In the genomic region with DNA sequence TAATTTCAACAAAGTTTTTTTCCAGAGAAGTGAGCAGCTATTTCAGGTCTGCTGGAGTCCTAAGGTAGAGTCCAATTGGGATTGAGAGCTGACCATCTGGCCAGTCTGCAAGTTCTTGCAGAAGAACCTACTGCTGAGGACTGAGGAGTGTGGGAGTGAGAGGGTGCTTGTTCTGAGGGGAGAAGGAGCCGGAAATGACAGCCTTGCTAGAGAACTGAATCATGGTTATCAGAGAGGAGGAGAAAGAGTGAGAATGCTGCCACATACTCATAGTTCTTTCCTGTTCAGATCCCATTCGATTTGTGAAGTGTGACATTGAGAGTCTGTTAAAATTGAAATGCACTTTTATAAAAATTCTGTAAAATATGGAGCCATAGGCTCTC, we compare ENCODE assay signal across 9 cellular contexts.
DNase-seq lines count a peak whose midpoint lies in the region; ATAC-seq and TF ChIP-seq lines count a peak whose summit lies in the region.
"Had no signal": no experiment of that assay in that cellular context is flagged by ENCODE, and none has a peak within 500 bp of the region (broad histone marks: within the 10 kb centered on the region; RNA-seq: fewer than 3 reads in every experiment).

No MANE protein-coding gene starts in this region.

- no peak overlapping the region for H3K27ac ChIP-seq in osteoblast (ENCODE audit: low read depth, low read length)
- no peak overlapping the region for H3K27ac ChIP-seq in right atrium auricular region
- H3K27ac ChIP-seq: brain microvascular endothelial cell had no signal

- H3K36me3 ChIP-seq in Loucy (ENCODE audit: insufficient read depth, low read length) (no peaks in the 10 kb centered on the region), osteoblast (ENCODE audit: insufficient read depth, low read length) (no peaks in the 10 kb centered on the region), right atrium auricular region (no peaks in the 10 kb centered on the region)
- H3K36me3 ChIP-seq: brain microvascular endothelial cell had no signal

- H2AFZ ChIP-seq in Loucy (ENCODE audit: low read length) (no peak overlapping the region), osteoblast (ENCODE audit: low read length) (peak overlapping the region; percentile 28)

- peak overlapping the region; percentile 56 for H3K4me3 ChIP-seq in Loucy (ENCODE audit: low read length, poor library complexity, severe bottlenecking)
- no peak overlapping the region for H3K4me3 ChIP-seq in osteoblast (ENCODE audit: insufficient read depth, low read length)
- no peak overlapping the region for H3K4me3 ChIP-seq in right atrium auricular region

- H3K9me2 ChIP-seq in Loucy (replicated peaks; ENCODE audit: low read depth, low read length), result no peaks in the 10 kb centered on the region

- DNase-seq in amniotic epithelial cell (ENCODE audit: low read depth) (peak; percentile 63), osteoblast (ENCODE audit: insufficient read length, low spot score, missing footprints) (no peak), cerebellar cortex (ENCODE audit: low spot score) (no peak), NCI-H1930 (lab: John Stamatoyannopoulos, UW) (no peak), right atrium auricular region (ENCODE audit: low spot score) (no peak)
- DNase-seq: brain microvascular endothelial cell, GDM1 had no signal

- H4K20me1 ChIP-seq in Loucy (ENCODE audit: insufficient read depth, low read length, poor library complexity, severe bottlenecking) (no peaks in the 10 kb centered on the region), osteoblast (ENCODE audit: insufficient read depth, low read length) (no peaks in the 10 kb centered on the region)

- H3K9ac ChIP-seq in Loucy (ENCODE audit: low read depth, low read length, poor library complexity, severe bottlenecking), result peak overlapping the region; percentile 58

- peak; percentile 3 for ATAC-seq in GM19452 (IDR thresholded peaks at IDR 0.05; ENCODE audit: unreplicated experiment)

- H3K9me3 ChIP-seq in Loucy (ENCODE audit: insufficient read depth, low read depth, low read length), result no peaks in the 10 kb centered on the region
- H3K9me3 ChIP-seq in osteoblast (ENCODE audit: low read depth, low read length), result no peaks in the 10 kb centered on the region
- H3K9me3 ChIP-seq in right atrium auricular region, result no peaks in the 10 kb centered on the region

- TF ChIP-seq CTCF in Loucy (conservative IDR thresholded peaks at IDR 0.05; ENCODE audit: low read length) (no peak), osteoblast (IDR thresholded peaks at IDR 0.05; ENCODE audit: extremely low read depth, low read depth, low read length) (no peak), right atrium auricular region (IDR thresholded peaks at IDR 0.05) (no peak)

- H3K4me1 ChIP-seq in Loucy (ENCODE audit: insufficient read depth, low read length, poor library complexity, severe bottlenecking), result peaks cover 23% of the 10 kb centered on the region
- H3K4me1 ChIP-seq in osteoblast (ENCODE audit: insufficient read depth, low read length), result peaks cover 8% of the 10 kb centered on the region
- H3K4me1 ChIP-seq in right atrium auricular region, result no peaks in the 10 kb centered on the region

- no peaks in the 10 kb centered on the region for H3F3A ChIP-seq in Loucy (ENCODE audit: low read depth)

- H3K4me2 ChIP-seq in Loucy (ENCODE audit: low read depth, low read length, poor library complexity, severe bottlenecking) (peak overlapping the region; percentile 61), osteoblast (ENCODE audit: insufficient read depth, low read length) (peak overlapping the region; percentile 68)

- H3K79me2 ChIP-seq in Loucy (ENCODE audit: insufficient read depth, low read length) (peaks cover 86% of the 10 kb centered on the region), osteoblast (ENCODE audit: insufficient read depth, low read length) (no peaks in the 10 kb centered on the region)

- no peaks in the 10 kb centered on the region for H3K27me3 ChIP-seq in Loucy (ENCODE audit: insufficient read depth, low read length, poor library complexity, severe bottlenecking)
- peaks cover 3% of the 10 kb centered on the region for H3K27me3 ChIP-seq in osteoblast (ENCODE audit: insufficient read depth, low read length)
- H3K27me3 ChIP-seq in right atrium auricular region, result no peaks in the 10 kb centered on the region
- H3K27me3 ChIP-seq: brain microvascular endothelial cell had no signal
